ENCODE assay signal across 15 cellular contexts in genomic region chr3:24296441-24297205, GRCh38.
DNase-seq lines count a peak whose midpoint lies in the region; ATAC-seq and TF ChIP-seq lines count a peak whose summit lies in the region.
"Had no signal": no experiment of that assay in that cellular context is flagged by ENCODE, and none has a peak within 500 bp of the region (broad histone marks: within the 10 kb centered on the region; RNA-seq: fewer than 3 reads in every experiment).

No MANE protein-coding gene starts in this region.

- H3K27ac Mint-ChIP-seq in stimulated activated naive B cell treated with anti-CD40 and anti-IgM and Interleukin-4, amounts not matched to agents 10 μg/mL and 1 μg/mL and 100 μg/mL, for 72 hours = no peak overlapping the region
- no peak overlapping the region for H3K27ac Mint-ChIP-seq in activated naive CD4-positive, alpha-beta T cell treated with anti-CD3 and anti-CD28 coated beads for 36 hours
- H3K27ac Mint-ChIP-seq: B cell; T-helper 1 cell treated with Interleukin-12 subunit alpha and Interleukin-12 subunit beta and Interleukin-4 antibody, amounts not matched to agents 30 μg/mL and 1 μg/mL, for 36 hours had no signal

- no peaks in the 10 kb centered on the region for H3K79me2 ChIP-seq in mammary epithelial cell (ENCODE audit: insufficient read depth, low read length)

- no peaks in the 10 kb centered on the region for H3K27me3 ChIP-seq in mammary epithelial cell (ENCODE audit: insufficient read depth, low read length)

- H3K4me3 Mint-ChIP-seq in stimulated activated naive B cell treated with anti-CD40 and anti-IgM and Interleukin-4, amounts not matched to agents 10 μg/mL and 1 μg/mL and 100 μg/mL, for 72 hours = no peak overlapping the region
- H3K4me3 Mint-ChIP-seq in activated naive CD4-positive, alpha-beta T cell treated with anti-CD3 and anti-CD28 coated beads for 36 hours = no peak overlapping the region
- H3K4me3 Mint-ChIP-seq: B cell; T-helper 1 cell treated with Interleukin-12 subunit alpha and Interleukin-12 subunit beta and Interleukin-4 antibody, amounts not matched to agents 30 μg/mL and 1 μg/mL, for 36 hours had no signal

- intact Hi-C loops in mammary epithelial cell (cut with micrococcal nuclease) = no loop called here
- intact Hi-C loops in activated naive CD4-positive, alpha-beta T cell treated with anti-CD3 and anti-CD28 coated beads for 36 hours (cut with micrococcal nuclease) = no loop called here

- H2AFZ ChIP-seq in mammary epithelial cell (ENCODE audit: low read depth, low read length) = peak overlapping the region; percentile 39

- H3K9me3 Mint-ChIP-seq in stimulated activated naive B cell treated with anti-CD40 and anti-IgM and Interleukin-4, amounts not matched to agents 10 μg/mL and 1 μg/mL and 100 μg/mL, for 72 hours = peaks cover 2 to 5% of the 10 kb centered on the region in 2 donors
- peaks cover 5% of the 10 kb centered on the region for H3K9me3 Mint-ChIP-seq in activated naive CD4-positive, alpha-beta T cell treated with anti-CD3 and anti-CD28 coated beads for 36 hours
- H3K9me3 Mint-ChIP-seq: T-helper 1 cell treated with Interleukin-12 subunit alpha and Interleukin-12 subunit beta and Interleukin-4 antibody, amounts not matched to agents 30 μg/mL and 1 μg/mL, for 36 hours had no signal

- dilution Hi-C loops in mammary epithelial cell (cut with HindIII; ENCODE audit: low sequenced_read_pairs) = no loop called here

- BruUV-seq in mammary epithelial cell (replicated peaks; lab: Mats Ljungman, UMichigan) = no TSS peak

- TF ChIP-seq CTCF in mammary epithelial cell (conservative IDR thresholded peaks at IDR 0.05 in 1 of 2, IDR thresholded peaks at IDR 0.05 in 1 of 2; ENCODE audit: extremely low read depth in 1 of 2, insufficient read depth in 1 of 2, low read depth in 1 of 2, low read length in 2 of 2) = no peak

- peaks cover 26% of the 10 kb centered on the region for H3K4me1 ChIP-seq in mammary epithelial cell (ENCODE audit: insufficient read depth, low read length)

- H3K36me3 Mint-ChIP-seq in stimulated activated naive B cell treated with anti-CD40 and anti-IgM and Interleukin-4, amounts not matched to agents 10 μg/mL and 1 μg/mL and 100 μg/mL, for 72 hours = peaks cover 12 to 15% of the 10 kb centered on the region in 2 donors
- no peaks in the 10 kb centered on the region for H3K36me3 Mint-ChIP-seq in activated naive CD4-positive, alpha-beta T cell treated with anti-CD3 and anti-CD28 coated beads for 36 hours (ENCODE audit: low read depth)

- peak; percentile 54 to 62 for ATAC-seq in stimulated activated naive B cell treated with anti-CD40 and anti-IgM and Interleukin-4, amounts not matched to agents 10 μg/mL and 1 μg/mL and 100 μg/mL, for 72 hours (replicated peaks)
- no peak for ATAC-seq in HG03025 (IDR thresholded peaks at IDR 0.05; ENCODE audit: low FRiP score, unreplicated experiment)
- ATAC-seq in GM18517 (IDR thresholded peaks at IDR 0.05; ENCODE audit: unreplicated experiment) = no peak

- peaks cover 4 to 17% of the 10 kb centered on the region in 2 donors for H3K4me1 Mint-ChIP-seq in stimulated activated naive B cell treated with anti-CD40 and anti-IgM and Interleukin-4, amounts not matched to agents 10 μg/mL and 1 μg/mL and 100 μg/mL, for 72 hours
- H3K4me1 Mint-ChIP-seq in activated naive CD4-positive, alpha-beta T cell treated with anti-CD3 and anti-CD28 coated beads for 36 hours (ENCODE audit: low read depth) = no peaks in the 10 kb centered on the region
- H3K4me1 Mint-ChIP-seq: B cell had no signal

- CTCF ChIA-PET in mammary epithelial cell (lab: Charles Lee; ENCODE audit: low non-redundant PET) = no interaction called here
- CTCF ChIA-PET in activated naive CD4-positive, alpha-beta T cell treated with anti-CD3 and anti-CD28 coated beads for 36 hours (lab: Charles Lee) = no interaction called here

- H4K20me1 ChIP-seq in mammary epithelial cell (ENCODE audit: insufficient read depth, low read length) = no peaks in the 10 kb centered on the region

- no peak overlapping the region for H3K27ac ChIP-seq in mammary epithelial cell (ENCODE audit: insufficient read depth, low read depth, low read length)

- H3K9me3 ChIP-seq in mammary epithelial cell (replicated peaks; ENCODE audit: insufficient read depth, low read length) = no peaks in the 10 kb centered on the region
- H3K9me3 ChIP-seq: thoracic aorta had no signal

- H3K4me3 ChIP-seq in mammary epithelial cell (replicated peaks in 1 of 3; ENCODE audit: insufficient read depth in 1 of 3, low read depth in 2 of 3, low read length in 3 of 3) = no peak overlapping the region
- H3K4me3 ChIP-seq: thoracic aorta had no signal

- no peaks in the 10 kb centered on the region for H3K27me3 Mint-ChIP-seq in stimulated activated naive B cell treated with anti-CD40 and anti-IgM and Interleukin-4, amounts not matched to agents 10 μg/mL and 1 μg/mL and 100 μg/mL, for 72 hours
- H3K27me3 Mint-ChIP-seq in activated naive CD4-positive, alpha-beta T cell treated with anti-CD3 and anti-CD28 coated beads for 36 hours (ENCODE audit: low read depth) = peaks cover 9% of the 10 kb centered on the region
- H3K27me3 Mint-ChIP-seq: B cell had no signal

- no peak overlapping the region for H3K4me2 ChIP-seq in mammary epithelial cell (ENCODE audit: insufficient read depth, low read depth, low read length)

- in situ Hi-C loops in mammary epithelial cell (cut with MboI; ENCODE audit: low sequenced_read_pairs in 2 of 2) = no loop called here

- H3K9ac ChIP-seq in mammary epithelial cell (ENCODE audit: insufficient read depth, low read length) = no peak overlapping the region

- 77% methylated on average over 5 of the region's 5 CpGs for WGBS in mammary epithelial cell (ENCODE audit: low coverage, missing lambda C conversion rate)

- no peaks in the 10 kb centered on the region for H3K36me3 ChIP-seq in mammary epithelial cell (ENCODE audit: insufficient read depth, low read length)

- DNase-seq in M059J (ENCODE audit: low read depth) (peak; percentile 72), mammary epithelial cell (peak; percentile 73), kidney glomerular epithelial cell (lab: John Stamatoyannopoulos, UW) (peak; percentile 40)
- no peak for DNase-seq in stimulated activated naive B cell treated with anti-CD40 and anti-IgM and Interleukin-4, amounts not matched to agents 10 μg/mL and 1 μg/mL and 100 μg/mL, for 72 hours
- DNase-seq in activated naive CD4-positive, alpha-beta T cell treated with anti-CD3 and anti-CD28 coated beads for 36 hours = no peak
- DNase-seq: activated CD4-positive, CD25-positive, alpha-beta regulatory T cell treated with anti-CD3 and anti-CD28 coated beads, Interleukin-2, amount 50 U/mL, for 72 hours; activated naive CD4-positive, alpha-beta T cell; kidney; nucleus accumbens; stimulated activated CD4-positive, alpha-beta T cell treated with anti-CD3 and anti-CD28 coated beads, Interleukin-2, amount 100 ng/mL, for 48 hours had no signal

Comparison
In these comparisons a context has a peak if more than half of its experiments do, and no peak if none do; other contexts are left out.
1. DNase-seq: peak in M059J (single experiment), mammary epithelial cell (single experiment) and kidney glomerular epithelial cell (single experiment); none in stimulated activated naive B cell treated with anti-CD40 and anti-IgM and Interleukin-4, amounts not matched to agents 10 μg/mL and 1 μg/mL and 100 μg/mL, for 72 hours (single experiment) and activated naive CD4-positive, alpha-beta T cell treated with anti-CD3 and anti-CD28 coated beads for 36 hours (single experiment).
2. ATAC-seq: peak in stimulated activated naive B cell treated with anti-CD40 and anti-IgM and Interleukin-4, amounts not matched to agents 10 μg/mL and 1 μg/mL and 100 μg/mL, for 72 hours (2 of 2); none in HG03025 (single experiment) and GM18517 (single experiment).